In the genomic region with DNA sequence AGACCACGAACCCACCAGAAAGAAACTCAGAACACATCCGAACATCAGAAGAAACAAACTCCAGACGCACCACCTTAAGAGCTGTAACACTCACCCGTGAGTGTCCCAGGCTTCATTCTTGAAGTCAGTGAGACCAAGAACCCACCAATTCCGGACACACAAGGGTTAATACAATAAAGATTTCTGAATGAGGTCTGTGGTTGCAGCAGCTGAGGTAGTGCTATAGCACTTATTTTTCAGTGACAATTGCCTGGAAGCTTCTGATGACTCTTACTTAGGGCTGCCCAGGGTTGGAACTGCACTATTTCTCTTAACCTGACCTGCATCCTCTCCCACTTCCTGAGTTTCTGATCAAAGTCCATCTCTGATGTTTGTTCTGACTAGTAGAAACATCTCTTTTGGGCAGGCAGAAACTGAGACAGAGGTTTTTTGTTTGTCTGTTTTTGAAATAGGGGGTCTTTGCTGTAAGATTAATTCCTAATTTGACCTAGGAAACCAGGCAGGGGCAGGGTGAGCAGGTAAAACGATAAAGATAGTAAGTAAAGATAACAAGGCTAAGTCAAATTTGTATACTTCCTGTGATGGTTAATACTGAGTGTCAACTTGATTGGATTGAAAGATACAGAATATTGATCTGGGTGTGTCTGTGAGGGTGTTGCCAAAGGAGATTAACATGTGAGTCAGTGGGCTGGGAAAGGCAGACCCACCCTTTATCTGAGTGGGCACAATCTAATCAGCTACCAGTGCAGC, we compare ENCODE assay signal across 1 cellular context.
TF ChIP-seq lines count a peak whose summit lies in the region.

No MANE protein-coding gene starts in this region.

TF ChIP-seq in HepG2, 621 proteins besides CTCF, POLR2A, EP300 and RAD21 (continued from another document and continues in another):
- TF ChIP-seq, protein P1, sequence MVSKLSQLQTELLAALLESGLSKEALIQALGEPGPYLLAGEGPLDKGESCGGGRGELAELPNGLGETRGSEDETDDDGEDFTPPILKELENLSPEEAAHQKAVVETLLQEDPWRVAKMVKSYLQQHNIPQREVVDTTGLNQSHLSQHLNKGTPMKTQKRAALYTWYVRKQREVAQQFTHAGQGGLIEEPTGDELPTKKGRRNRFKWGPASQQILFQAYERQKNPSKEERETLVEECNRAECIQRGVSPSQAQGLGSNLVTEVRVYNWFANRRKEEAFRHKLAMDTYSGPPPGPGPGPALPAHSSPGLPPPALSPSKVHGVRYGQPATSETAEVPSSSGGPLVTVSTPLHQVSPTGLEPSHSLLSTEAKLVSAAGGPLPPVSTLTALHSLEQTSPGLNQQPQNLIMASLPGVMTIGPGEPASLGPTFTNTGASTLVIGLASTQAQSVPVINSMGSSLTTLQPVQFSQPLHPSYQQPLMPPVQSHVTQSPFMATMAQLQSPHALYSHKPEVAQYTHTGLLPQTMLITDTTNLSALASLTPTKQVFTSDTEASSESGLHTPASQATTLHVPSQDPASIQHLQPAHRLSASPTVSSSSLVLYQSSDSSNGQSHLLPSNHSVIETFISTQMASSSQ (IDR thresholded peaks at IDR 0.05; ENCODE audit: low read depth) = no peak
- TF ChIP-seq, protein P1 (CRISPR knock-in tag; IDR thresholded peaks at IDR 0.05; ENCODE audit: borderline replicate concordance) = peak; percentile 64; the same call in 1 of the 2 replicates
- TF ChIP-seq ZNF12 (CRISPR knock-in tag; IDR thresholded peaks at IDR 0.05) (peak; percentile 45; the same call in 1 of the 2 replicates), ZSCAN31 (CRISPR knock-in tag; IDR thresholded peaks at IDR 0.05; ENCODE audit: low read depth) (no peak), ZNF143 (CRISPR knock-in tag; IDR thresholded peaks at IDR 0.05) (no peak), ZBTB20 (CRISPR knock-in tag; IDR thresholded peaks at IDR 0.05; ENCODE audit: borderline replicate concordance, low read depth) (peak; percentile 24; the same call in 1 of the 2 replicates), HIVEP1 (CRISPR knock-in tag; IDR thresholded peaks at IDR 0.05) (no peak), SPEN (CRISPR knock-in tag; IDR thresholded peaks at IDR 0.05; ENCODE audit: low read depth) (peak; percentile 19; the same call in 1 of the 2 replicates), MED1 (CRISPR knock-in tag; IDR thresholded peaks at IDR 0.05) (peak; percentile 79), NAIF1 (CRISPR knock-in tag; IDR thresholded peaks at IDR 0.05; ENCODE audit: borderline replicate concordance) (0 out of 2 replicates have a peak, but pooled peaks have one; percentile 42), ZBTB7A (CRISPR knock-in tag; IDR thresholded peaks at IDR 0.05) (peak; percentile 80), BRCA1 (CRISPR knock-in tag; IDR thresholded peaks at IDR 0.05) (0 out of 2 replicates have a peak, but pooled peaks have one; percentile 65), RXRB (CRISPR knock-in tag; IDR thresholded peaks at IDR 0.05; ENCODE audit: borderline replicate concordance) (peak; percentile 61; the same call in 1 of the 2 replicates), BCL6 (CRISPR knock-in tag; IDR thresholded peaks at IDR 0.05) (peak; percentile 67), HDAC1 (CRISPR knock-in tag; IDR thresholded peaks at IDR 0.05) (peak; percentile 83), ZNF510 (CRISPR knock-in tag; IDR thresholded peaks at IDR 0.05; ENCODE audit: low read depth) (no peak), NR2F6 (IDR thresholded peaks at IDR 0.05) (peak; percentile 59; the same call in 1 of the 2 replicates), NR2F6 (CRISPR knock-in tag; IDR thresholded peaks at IDR 0.05) (peak; percentile 58), ZNF20 (CRISPR knock-in tag; IDR thresholded peaks at IDR 0.05) (no peak), RCOR2 (CRISPR knock-in tag; IDR thresholded peaks at IDR 0.05) (no peak), ARNTL (CRISPR knock-in tag; IDR thresholded peaks at IDR 0.05) (0 out of 2 replicates have a peak, but pooled peaks have one; percentile 18), ZNF724P (CRISPR knock-in tag; IDR thresholded peaks at IDR 0.05; ENCODE audit: borderline replicate concordance) (no peak; the same call in 1 of the 2 replicates), ZNF383 (CRISPR knock-in tag; IDR thresholded peaks at IDR 0.05; ENCODE audit: borderline replicate concordance) (no peak), KAT8 (CRISPR knock-in tag; IDR thresholded peaks at IDR 0.05) (peak; percentile 58), ZNF605 (CRISPR knock-in tag; IDR thresholded peaks at IDR 0.05) (peak; percentile 37; the same call in 1 of the 2 replicates), FOXA3 (CRISPR knock-in tag; IDR thresholded peaks at IDR 0.05) (peak; percentile 61)
- TF ChIP-seq, protein P2, sequence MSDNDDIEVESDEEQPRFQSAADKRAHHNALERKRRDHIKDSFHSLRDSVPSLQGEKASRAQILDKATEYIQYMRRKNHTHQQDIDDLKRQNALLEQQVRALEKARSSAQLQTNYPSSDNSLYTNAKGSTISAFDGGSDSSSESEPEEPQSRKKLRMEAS (IDR thresholded peaks at IDR 0.05) = peak; percentile 23; the same call in 1 of the 2 replicates
- TF ChIP-seq, protein P3, sequence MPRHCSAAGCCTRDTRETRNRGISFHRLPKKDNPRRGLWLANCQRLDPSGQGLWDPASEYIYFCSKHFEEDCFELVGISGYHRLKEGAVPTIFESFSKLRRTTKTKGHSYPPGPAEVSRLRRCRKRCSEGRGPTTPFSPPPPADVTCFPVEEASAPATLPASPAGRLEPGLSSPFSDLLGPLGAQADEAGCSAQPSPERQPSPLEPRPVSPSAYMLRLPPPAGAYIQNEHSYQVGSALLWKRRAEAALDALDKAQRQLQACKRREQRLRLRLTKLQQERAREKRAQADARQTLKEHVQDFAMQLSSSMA (CRISPR knock-in tag; IDR thresholded peaks at IDR 0.05) = 0 out of 2 replicates have a peak, but pooled peaks have one; percentile 19
- TF ChIP-seq, protein P4, sequence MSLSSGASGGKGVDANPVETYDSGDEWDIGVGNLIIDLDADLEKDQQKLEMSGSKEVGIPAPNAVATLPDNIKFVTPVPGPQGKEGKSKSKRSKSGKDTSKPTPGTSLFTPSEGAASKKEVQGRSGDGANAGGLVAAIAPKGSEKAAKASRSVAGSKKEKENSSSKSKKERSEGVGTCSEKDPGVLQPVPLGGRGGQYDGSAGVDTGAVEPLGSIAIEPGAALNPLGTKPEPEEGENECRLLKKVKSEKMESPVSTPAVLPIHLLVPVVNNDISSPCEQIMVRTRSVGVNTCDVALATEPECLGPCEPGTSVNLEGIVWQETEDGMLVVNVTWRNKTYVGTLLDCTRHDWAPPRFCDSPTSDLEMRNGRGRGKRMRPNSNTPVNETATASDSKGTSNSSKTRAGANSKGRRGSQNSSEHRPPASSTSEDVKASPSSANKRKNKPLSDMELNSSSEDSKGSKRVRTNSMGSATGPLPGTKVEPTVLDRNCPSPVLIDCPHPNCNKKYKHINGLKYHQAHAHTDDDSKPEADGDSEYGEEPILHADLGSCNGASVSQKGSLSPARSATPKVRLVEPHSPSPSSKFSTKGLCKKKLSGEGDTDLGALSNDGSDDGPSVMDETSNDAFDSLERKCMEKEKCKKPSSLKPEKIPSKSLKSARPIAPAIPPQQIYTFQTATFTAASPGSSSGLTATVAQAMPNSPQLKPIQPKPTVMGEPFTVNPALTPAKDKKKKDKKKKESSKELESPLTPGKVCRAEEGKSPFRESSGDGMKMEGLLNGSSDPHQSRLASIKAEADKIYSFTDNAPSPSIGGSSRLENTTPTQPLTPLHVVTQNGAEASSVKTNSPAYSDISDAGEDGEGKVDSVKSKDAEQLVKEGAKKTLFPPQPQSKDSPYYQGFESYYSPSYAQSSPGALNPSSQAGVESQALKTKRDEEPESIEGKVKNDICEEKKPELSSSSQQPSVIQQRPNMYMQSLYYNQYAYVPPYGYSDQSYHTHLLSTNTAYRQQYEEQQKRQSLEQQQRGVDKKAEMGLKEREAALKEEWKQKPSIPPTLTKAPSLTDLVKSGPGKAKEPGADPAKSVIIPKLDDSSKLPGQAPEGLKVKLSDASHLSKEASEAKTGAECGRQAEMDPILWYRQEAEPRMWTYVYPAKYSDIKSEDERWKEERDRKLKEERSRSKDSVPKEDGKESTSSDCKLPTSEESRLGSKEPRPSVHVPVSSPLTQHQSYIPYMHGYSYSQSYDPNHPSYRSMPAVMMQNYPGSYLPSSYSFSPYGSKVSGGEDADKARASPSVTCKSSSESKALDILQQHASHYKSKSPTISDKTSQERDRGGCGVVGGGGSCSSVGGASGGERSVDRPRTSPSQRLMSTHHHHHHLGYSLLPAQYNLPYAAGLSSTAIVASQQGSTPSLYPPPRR (CRISPR knock-in tag; IDR thresholded peaks at IDR 0.05; ENCODE audit: borderline replicate concordance) = peak; percentile 57; the same call in 1 of the 2 replicates
- TF ChIP-seq, protein P5, sequence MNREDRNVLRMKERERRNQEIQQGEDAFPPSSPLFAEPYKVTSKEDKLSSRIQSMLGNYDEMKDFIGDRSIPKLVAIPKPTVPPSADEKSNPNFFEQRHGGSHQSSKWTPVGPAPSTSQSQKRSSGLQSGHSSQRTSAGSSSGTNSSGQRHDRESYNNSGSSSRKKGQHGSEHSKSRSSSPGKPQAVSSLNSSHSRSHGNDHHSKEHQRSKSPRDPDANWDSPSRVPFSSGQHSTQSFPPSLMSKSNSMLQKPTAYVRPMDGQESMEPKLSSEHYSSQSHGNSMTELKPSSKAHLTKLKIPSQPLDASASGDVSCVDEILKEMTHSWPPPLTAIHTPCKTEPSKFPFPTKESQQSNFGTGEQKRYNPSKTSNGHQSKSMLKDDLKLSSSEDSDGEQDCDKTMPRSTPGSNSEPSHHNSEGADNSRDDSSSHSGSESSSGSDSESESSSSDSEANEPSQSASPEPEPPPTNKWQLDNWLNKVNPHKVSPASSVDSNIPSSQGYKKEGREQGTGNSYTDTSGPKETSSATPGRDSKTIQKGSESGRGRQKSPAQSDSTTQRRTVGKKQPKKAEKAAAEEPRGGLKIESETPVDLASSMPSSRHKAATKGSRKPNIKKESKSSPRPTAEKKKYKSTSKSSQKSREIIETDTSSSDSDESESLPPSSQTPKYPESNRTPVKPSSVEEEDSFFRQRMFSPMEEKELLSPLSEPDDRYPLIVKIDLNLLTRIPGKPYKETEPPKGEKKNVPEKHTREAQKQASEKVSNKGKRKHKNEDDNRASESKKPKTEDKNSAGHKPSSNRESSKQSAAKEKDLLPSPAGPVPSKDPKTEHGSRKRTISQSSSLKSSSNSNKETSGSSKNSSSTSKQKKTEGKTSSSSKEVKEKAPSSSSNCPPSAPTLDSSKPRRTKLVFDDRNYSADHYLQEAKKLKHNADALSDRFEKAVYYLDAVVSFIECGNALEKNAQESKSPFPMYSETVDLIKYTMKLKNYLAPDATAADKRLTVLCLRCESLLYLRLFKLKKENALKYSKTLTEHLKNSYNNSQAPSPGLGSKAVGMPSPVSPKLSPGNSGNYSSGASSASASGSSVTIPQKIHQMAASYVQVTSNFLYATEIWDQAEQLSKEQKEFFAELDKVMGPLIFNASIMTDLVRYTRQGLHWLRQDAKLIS (CRISPR knock-in tag; IDR thresholded peaks at IDR 0.05) = peak; percentile 40
- TF ChIP-seq, protein P6, sequence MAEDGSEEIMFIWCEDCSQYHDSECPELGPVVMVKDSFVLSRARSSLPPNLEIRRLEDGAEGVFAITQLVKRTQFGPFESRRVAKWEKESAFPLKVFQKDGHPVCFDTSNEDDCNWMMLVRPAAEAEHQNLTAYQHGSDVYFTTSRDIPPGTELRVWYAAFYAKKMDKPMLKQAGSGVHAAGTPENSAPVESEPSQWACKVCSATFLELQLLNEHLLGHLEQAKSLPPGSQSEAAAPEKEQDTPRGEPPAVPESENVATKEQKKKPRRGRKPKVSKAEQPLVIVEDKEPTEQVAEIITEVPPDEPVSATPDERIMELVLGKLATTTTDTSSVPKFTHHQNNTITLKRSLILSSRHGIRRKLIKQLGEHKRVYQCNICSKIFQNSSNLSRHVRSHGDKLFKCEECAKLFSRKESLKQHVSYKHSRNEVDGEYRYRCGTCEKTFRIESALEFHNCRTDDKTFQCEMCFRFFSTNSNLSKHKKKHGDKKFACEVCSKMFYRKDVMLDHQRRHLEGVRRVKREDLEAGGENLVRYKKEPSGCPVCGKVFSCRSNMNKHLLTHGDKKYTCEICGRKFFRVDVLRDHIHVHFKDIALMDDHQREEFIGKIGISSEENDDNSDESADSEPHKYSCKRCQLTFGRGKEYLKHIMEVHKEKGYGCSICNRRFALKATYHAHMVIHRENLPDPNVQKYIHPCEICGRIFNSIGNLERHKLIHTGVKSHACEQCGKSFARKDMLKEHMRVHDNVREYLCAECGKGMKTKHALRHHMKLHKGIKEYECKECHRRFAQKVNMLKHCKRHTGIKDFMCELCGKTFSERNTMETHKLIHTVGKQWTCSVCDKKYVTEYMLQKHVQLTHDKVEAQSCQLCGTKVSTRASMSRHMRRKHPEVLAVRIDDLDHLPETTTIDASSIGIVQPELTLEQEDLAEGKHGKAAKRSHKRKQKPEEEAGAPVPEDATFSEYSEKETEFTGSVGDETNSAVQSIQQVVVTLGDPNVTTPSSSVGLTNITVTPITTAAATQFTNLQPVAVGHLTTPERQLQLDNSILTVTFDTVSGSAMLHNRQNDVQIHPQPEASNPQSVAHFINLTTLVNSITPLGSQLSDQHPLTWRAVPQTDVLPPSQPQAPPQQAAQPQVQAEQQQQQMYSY (CRISPR knock-in tag; IDR thresholded peaks at IDR 0.05) = peak; percentile 21; the same call in 1 of the 2 replicates
- TF ChIP-seq, protein P7, sequence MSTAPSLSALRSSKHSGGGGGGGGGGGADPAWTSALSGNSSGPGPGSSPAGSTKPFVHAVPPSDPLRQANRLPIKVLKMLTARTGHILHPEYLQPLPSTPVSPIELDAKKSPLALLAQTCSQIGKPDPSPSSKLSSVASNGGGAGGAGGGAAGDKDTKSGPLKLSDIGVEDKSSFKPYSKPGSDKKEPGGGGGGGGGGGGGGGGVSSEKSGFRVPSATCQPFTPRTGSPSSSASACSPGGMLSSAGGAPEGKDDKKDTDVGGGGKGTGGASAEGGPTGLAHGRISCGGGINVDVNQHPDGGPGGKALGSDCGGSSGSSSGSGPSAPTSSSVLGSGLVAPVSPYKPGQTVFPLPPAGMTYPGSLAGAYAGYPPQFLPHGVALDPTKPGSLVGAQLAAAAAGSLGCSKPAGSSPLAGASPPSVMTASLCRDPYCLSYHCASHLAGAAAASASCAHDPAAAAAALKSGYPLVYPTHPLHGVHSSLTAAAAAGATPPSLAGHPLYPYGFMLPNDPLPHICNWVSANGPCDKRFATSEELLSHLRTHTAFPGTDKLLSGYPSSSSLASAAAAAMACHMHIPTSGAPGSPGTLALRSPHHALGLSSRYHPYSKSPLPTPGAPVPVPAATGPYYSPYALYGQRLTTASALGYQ (CRISPR knock-in tag; IDR thresholded peaks at IDR 0.05) = peak; percentile 52; the same call in 1 of the 2 replicates
